Comparison of ENCODE assay signal across 10 cellular contexts in genomic region chr10:29471483-29471859, GRCh38.
DNase-seq lines count a peak whose midpoint lies in the region; ATAC-seq, FAIRE-seq and TF ChIP-seq lines count a peak whose summit lies in the region.
"Had no signal": no experiment of that assay in that cellular context is flagged by ENCODE, and none has a peak within 500 bp of the region (broad histone marks: within the 10 kb centered on the region; RNA-seq: fewer than 3 reads in every experiment).

No MANE protein-coding gene starts in this region.

- H3K4me1 ChIP-seq in muscle layer of colon (ENCODE audit: insufficient read depth, low read length) (peaks cover 32% of the 10 kb centered on the region), HepG2 (ENCODE audit: insufficient read depth, low read length) (no peaks in the 10 kb centered on the region)

- no peak overlapping the region for H2AFZ ChIP-seq in HepG2 (ENCODE audit: low read length)

- TF ChIP-seq EP300 in HepG2 (IDR thresholded peaks at IDR 0.05; ENCODE audit: low read depth in 2 of 2, low read length in 2 of 2) (no peak), HepG2 (CRISPR knock-in tag; IDR thresholded peaks at IDR 0.05; ENCODE audit: borderline replicate concordance) (no peak)

- FAIRE-seq in HepG2 (lab: Jason Lieb, UNC): no peak
- FAIRE-seq: G401.6, islet of Langerhans had no signal

- ATAC-seq in HepG2: no peak

- H3K27ac ChIP-seq in brain microvascular endothelial cell: peak overlapping the region; percentile 78
- H3K27ac ChIP-seq in muscle layer of colon (ENCODE audit: low read depth, low read length): peak overlapping the region; percentile 30
- H3K27ac ChIP-seq in HepG2 (ENCODE audit: extremely low read length, insufficient read depth, low read length): no peak overlapping the region

- TF ChIP-seq POLR2A in HepG2 (IDR thresholded peaks at IDR 0.05; ENCODE audit: insufficient read depth in 1 of 2, low read depth in 2 of 2, low read length in 2 of 2): no peak

- H3K9ac ChIP-seq in muscle layer of colon (ENCODE audit: low read length) (no peak overlapping the region), HepG2 (ENCODE audit: insufficient read depth, low read depth, low read length) (no peak overlapping the region)

- 73% methylated on average over 1 of the region's 1 CpG for WGBS in HepG2 (ENCODE audit: low lambda C conversion rate)

- intact Hi-C loops in HepG2 (cut with micrococcal nuclease; ENCODE audit: unreplicated experiment): no loop called here

- H3K4me2 ChIP-seq in HepG2 (ENCODE audit: low read depth, low read length): no peak overlapping the region

- no peak for TF ChIP-seq CTCF in AG10803 (conservative IDR thresholded peaks at IDR 0.05; ENCODE audit: low read length)
- no peak for TF ChIP-seq CTCF in brain microvascular endothelial cell (IDR thresholded peaks at IDR 0.05; ENCODE audit: low read depth, low read length, missing control alignments)
- TF ChIP-seq CTCF in HepG2 (CRISPR knock-in tag; IDR thresholded peaks at IDR 0.05): no peak

- H3K4me3 ChIP-seq in AG10803 (ENCODE audit: low read length): no peak overlapping the region
- no peak overlapping the region for H3K4me3 ChIP-seq in brain microvascular endothelial cell (ENCODE audit: low read depth, low read length)
- H3K4me3 ChIP-seq in muscle layer of colon (ENCODE audit: low read depth in 1 of 2, low read length in 2 of 2): no peak overlapping the region
- no peak overlapping the region for H3K4me3 ChIP-seq in HepG2 (replicated peaks in 1 of 3; ENCODE audit: insufficient read depth in 1 of 3, low read depth in 2 of 3, low read length in 3 of 3)

- POLR2A ChIA-PET in HepG2 (lab: Yijun Ruan, JAX): no interaction called here

- H4K20me1 ChIP-seq in HepG2 (ENCODE audit: insufficient read depth, low read length): no peaks in the 10 kb centered on the region

- CTCF ChIA-PET in HepG2 (lab: Yijun Ruan, JAX; ENCODE audit: low intra/inter-chr PET ratio, low total read pairs): no interaction called here

- DNase-seq in AG10803 (ENCODE audit: low read depth): peak; percentile 79
- peak; percentile 22 for DNase-seq in LoVo (ENCODE audit: low spot score)
- peak; percentile 52 for DNase-seq in brain microvascular endothelial cell
- DNase-seq in HepG2 (ENCODE audit: low spot score): no peak
- no peak for DNase-seq in stimulated activated CD4-positive, alpha-beta T cell treated with anti-CD3 and anti-CD28 coated beads, Interleukin-12 subunit alpha, Interleukin-12 subunit beta, amount 100 ng/mL, for 4 hours
- DNase-seq in hippocampal formation (lab: John Stamatoyannopoulos, UW): no peak
- no peak for DNase-seq in NK-92 treated with Interleukin-12 subunit alpha and Interleukin-12 subunit beta, amount 100 ng/mL, for 24 hours (lab: John Stamatoyannopoulos, UW)

- H3K79me2 ChIP-seq in HepG2 (ENCODE audit: insufficient read depth, low read length): no peaks in the 10 kb centered on the region

- TF ChIP-seq RAD21 in HepG2 (CRISPR knock-in tag; IDR thresholded peaks at IDR 0.05): no peak

- H3K9me3 ChIP-seq in muscle layer of colon (ENCODE audit: low read length) (no peaks in the 10 kb centered on the region), HepG2 (ENCODE audit: low read length) (no peaks in the 10 kb centered on the region)

- H3K36me3 ChIP-seq in brain microvascular endothelial cell (replicated peaks) (peaks cover 55% of the 10 kb centered on the region), muscle layer of colon (ENCODE audit: insufficient read depth, low read length) (peaks cover 88% of the 10 kb centered on the region), HepG2 (replicated peaks in 1 of 2; ENCODE audit: control insufficient read depth in 1 of 2, insufficient read depth in 2 of 2, low read length in 2 of 2) (peaks cover 7 to 8% of the 10 kb centered on the region in 2 experiments; a peak in 3 of 5 replicates)

- H3K27me3 ChIP-seq in brain microvascular endothelial cell (replicated peaks) (no peaks in the 10 kb centered on the region), muscle layer of colon (ENCODE audit: control insufficient read depth in 1 of 2, insufficient read depth in 2 of 2, low read length in 2 of 2) (no peaks in the 10 kb centered on the region), HepG2 (ENCODE audit: control insufficient read depth in 1 of 2, insufficient read depth in 2 of 2, low read length in 2 of 2) (no peaks in the 10 kb centered on the region)

- in situ Hi-C loops in brain microvascular endothelial cell (cut with HindIII; ENCODE audit: low pct_ligation_motif_present, low sequenced_read_pairs) (no loop called here), HepG2 (cut with HindIII; ENCODE audit: extremely low pct_ligation_motif_present, low pct_unique_long_range_greater_than_20kb) (no loop called here)

- no TSS peak for BruUV-seq in HepG2 (replicated peaks; lab: Mats Ljungman, UMichigan)

TF ChIP-seq in HepG2, 621 proteins besides CTCF, POLR2A, EP300 and RAD21:
- TF ChIP-seq DR1 (CRISPR knock-in tag; IDR thresholded peaks at IDR 0.05) (no peak), ZBTB46 (CRISPR knock-in tag; IDR thresholded peaks at IDR 0.05; ENCODE audit: borderline replicate concordance) (no peak), SRSF4 (IDR thresholded peaks at IDR 0.05; ENCODE audit: low read depth, low read length, poor library complexity, severe bottlenecking) (no peak), TEF (CRISPR knock-in tag; IDR thresholded peaks at IDR 0.05) (no peak), THYN1 (CRISPR knock-in tag; IDR thresholded peaks at IDR 0.05; ENCODE audit: borderline replicate concordance, low read depth) (no peak), PHF21A (CRISPR knock-in tag; IDR thresholded peaks at IDR 0.05) (no peak), PAX8 (CRISPR knock-in tag; IDR thresholded peaks at IDR 0.05; ENCODE audit: borderline replicate concordance) (no peak), CC2D1A (CRISPR knock-in tag; IDR thresholded peaks at IDR 0.05) (no peak), ZNF414 (CRISPR knock-in tag; IDR thresholded peaks at IDR 0.05) (no peak), ZBTB34 (CRISPR knock-in tag; IDR thresholded peaks at IDR 0.05) (no peak), PRPF4 (IDR thresholded peaks at IDR 0.05; ENCODE audit: low read depth, low read length, poor library complexity, severe bottlenecking) (no peak), MIER2 (CRISPR knock-in tag; IDR thresholded peaks at IDR 0.05) (no peak), ZBTB20 (CRISPR knock-in tag; IDR thresholded peaks at IDR 0.05; ENCODE audit: borderline replicate concordance, low read depth) (no peak), POLR2AphosphoS2 (IDR thresholded peaks at IDR 0.05; ENCODE audit: low read depth, low read length) (no peak), ZBTB44 (CRISPR knock-in tag; IDR thresholded peaks at IDR 0.05) (no peak), ZNF263 (CRISPR knock-in tag; IDR thresholded peaks at IDR 0.05) (no peak), FOXA1 (IDR thresholded peaks at IDR 0.05) (no peak), FOXA1 (CRISPR knock-in tag; IDR thresholded peaks at IDR 0.05) (no peak)

Comparison
In these comparisons a context has a peak if more than half of its experiments do, and no peak if none do; other contexts are left out.
1. DNase-seq: peak in AG10803 (single experiment), LoVo (single experiment) and brain microvascular endothelial cell (single experiment); none in HepG2 (single experiment), stimulated activated CD4-positive, alpha-beta T cell treated with anti-CD3 and anti-CD28 coated beads, Interleukin-12 subunit alpha, Interleukin-12 subunit beta, amount 100 ng/mL, for 4 hours (single experiment), hippocampal formation (0 of 2) and NK-92 treated with Interleukin-12 subunit alpha and Interleukin-12 subunit beta, amount 100 ng/mL, for 24 hours (single experiment).